Comparison of ENCODE assay signal across 27 cellular contexts in the genomic region with DNA sequence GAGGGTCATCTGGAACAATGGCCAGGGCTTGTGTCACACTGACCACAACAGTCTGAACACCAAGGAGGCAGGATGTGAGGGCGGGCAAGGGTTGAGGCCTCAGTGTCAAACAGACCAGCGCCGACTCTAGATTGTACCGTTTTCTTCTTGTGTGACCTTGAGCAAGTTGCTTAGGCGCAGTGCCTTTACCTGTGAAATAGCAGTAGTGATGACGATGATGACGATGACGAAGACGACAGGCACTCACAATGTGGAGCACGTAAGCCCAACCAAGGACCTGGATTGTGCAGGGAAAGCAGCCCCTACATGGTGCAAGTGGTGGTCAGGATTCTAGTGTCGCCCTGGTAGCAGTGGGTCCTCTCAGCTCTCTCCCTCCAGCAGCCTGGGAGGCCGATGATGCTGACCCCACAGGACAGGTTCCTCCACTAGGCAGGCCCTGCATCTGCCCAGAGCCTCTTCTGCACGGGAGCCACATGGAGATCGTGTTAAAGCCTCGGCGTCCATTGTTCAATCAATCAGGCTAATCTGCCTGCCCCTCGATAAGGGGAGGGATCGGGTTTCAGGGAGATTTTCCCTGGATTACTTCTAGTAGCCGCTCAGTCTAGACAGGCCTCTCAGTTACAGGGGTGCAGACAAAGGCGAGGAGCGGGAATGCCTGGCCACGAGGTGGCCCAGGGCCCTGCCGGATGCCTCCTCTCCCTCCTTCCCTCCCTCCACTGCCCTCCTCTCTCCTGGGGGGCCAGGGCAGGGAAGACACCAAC.
DNase-seq lines count a peak whose midpoint lies in the region; ATAC-seq, FAIRE-seq and TF ChIP-seq lines count a peak whose summit lies in the region.
"Had no signal": no experiment of that assay in that cellular context is flagged by ENCODE, and none has a peak within 500 bp of the region (broad histone marks: within the 10 kb centered on the region; RNA-seq: fewer than 3 reads in every experiment).

No MANE protein-coding gene starts in this region.

- no peak overlapping the region for H3K4me3 ChIP-seq in retinal pigment epithelial cell (ENCODE audit: low read length)
- H3K4me3 ChIP-seq: adrenal gland, cardiac muscle cell, esophagus squamous epithelium, GM23248, thyroid gland had no signal

- DNase-seq in activated CD8-positive, alpha-beta memory T cell treated with anti-CD3 and anti-CD28 coated beads, Interleukin-2, amount 50 U/mL, for 48 hours = peak; percentile 43
- DNase-seq in activated CD8-positive, alpha-beta memory T cell treated with anti-CD3 and anti-CD28 coated beads, Interleukin-2, amount 50 U/mL, for 4 hours = no peak
- peak; percentile 47 for DNase-seq in NCI-H524 treated with DMSO at 0.1 percent for 48 hours (lab: John Stamatoyannopoulos, UW)
- DNase-seq in iPS-NIHi11 (ENCODE audit: low spot score) = peak; percentile 77
- peak; percentile 51 for DNase-seq in retinal pigment epithelial cell (ENCODE audit: low read depth)
- no peak for DNase-seq in T-helper 17 cell
- no peak for DNase-seq in H54 (ENCODE audit: insufficient read length, low spot score)
- DNase-seq in DMS53 (lab: John Stamatoyannopoulos, UW) = no peak
- DNase-seq: activated CD8-positive, alpha-beta T cell treated with anti-CD3 and anti-CD28 coated beads for 36 hours; DMS153; esophagus squamous epithelium; glutamatergic neuron; GM23248; NCI-H1930; NCI-H510A; SIG-M5; thyroid gland had no signal

- H3K4me1 Mint-ChIP-seq in T-helper 17 cell = peaks cover 3% of the 10 kb centered on the region
- H3K4me1 Mint-ChIP-seq: memory B cell; stimulated activated memory B cell treated with anti-CD40 and anti-IgM and Interleukin-4, amounts not matched to agents 10 μg/mL and 1 μg/mL and 100 μg/mL, for 72 hours had no signal

- H3K9me3 ChIP-seq in T-helper 17 cell (ENCODE audit: control insufficient read depth, low read length, poor library complexity, severe bottlenecking) = no peaks in the 10 kb centered on the region
- H3K9me3 ChIP-seq: adrenal gland, esophagus squamous epithelium, thyroid gland had no signal

- no peak for FAIRE-seq in H54 (lab: Jason Lieb, UNC)
- FAIRE-seq: A204.1, islet of Langerhans had no signal

- H3K27ac Mint-ChIP-seq in T-helper 17 cell = no peak overlapping the region
- H3K27ac Mint-ChIP-seq: activated CD8-positive, alpha-beta T cell treated with anti-CD3 and anti-CD28 coated beads for 36 hours; activated T-helper 1 cell treated with anti-CD3 and anti-CD28 coated beads, Interleukin-12 subunit alpha, Interleukin-12 subunit beta, Interleukin-2, Interleukin-4 antibody, amounts not matched to agents 30 ng/mL and 10 ng/mL and 1 ng/mL, durations not matched to agents 14 hours and 24 hours and 36 hours; memory B cell; stimulated activated memory B cell treated with anti-CD40 and anti-IgM and Interleukin-4, amounts not matched to agents 10 μg/mL and 1 μg/mL and 100 μg/mL, for 72 hours; T-helper 1 cell treated with Interleukin-12 subunit alpha and Interleukin-12 subunit beta and Interleukin-4 antibody, amounts not matched to agents 30 μg/mL and 1 μg/mL, for 36 hours had no signal

- no peak for ATAC-seq in T-helper 17 cell
- ATAC-seq: stimulated activated memory B cell treated with anti-CD40 and anti-IgM and Interleukin-4, amounts not matched to agents 10 μg/mL and 1 μg/mL and 100 μg/mL, for 72 hours had no signal

- no peak for TF ChIP-seq POLR2A in H54 (IDR thresholded peaks at IDR 0.05; ENCODE audit: low read depth, low read length)

- peaks cover 4% of the 10 kb centered on the region for H3K36me3 Mint-ChIP-seq in T-helper 17 cell (ENCODE audit: low read depth)
- H3K36me3 Mint-ChIP-seq: CD14-positive monocyte; memory B cell; stimulated activated memory B cell treated with anti-CD40 and anti-IgM and Interleukin-4, amounts not matched to agents 10 μg/mL and 1 μg/mL and 100 μg/mL, for 72 hours had no signal

- TF ChIP-seq CTCF in retinal pigment epithelial cell (conservative IDR thresholded peaks at IDR 0.05; ENCODE audit: low read depth, low read length) = peak; percentile 3

- H3K27me3 Mint-ChIP-seq in T-helper 17 cell = peaks cover 45% of the 10 kb centered on the region

- H3K4me3 Mint-ChIP-seq in T-helper 17 cell = no peak overlapping the region
- H3K4me3 Mint-ChIP-seq: activated CD8-positive, alpha-beta T cell treated with anti-CD3 and anti-CD28 coated beads for 36 hours; activated T-helper 1 cell treated with anti-CD3 and anti-CD28 coated beads, Interleukin-12 subunit alpha, Interleukin-12 subunit beta, Interleukin-2, Interleukin-4 antibody, amounts not matched to agents 30 ng/mL and 10 ng/mL and 1 ng/mL, durations not matched to agents 14 hours and 24 hours and 36 hours; CD14-positive monocyte; memory B cell; neural crest cell; stimulated activated memory B cell treated with anti-CD40 and anti-IgM and Interleukin-4, amounts not matched to agents 10 μg/mL and 1 μg/mL and 100 μg/mL, for 72 hours; T-helper 1 cell treated with Interleukin-12 subunit alpha and Interleukin-12 subunit beta and Interleukin-4 antibody, amounts not matched to agents 30 μg/mL and 1 μg/mL, for 36 hours had no signal

Comparison
In these comparisons a context has a peak if more than half of its experiments do, and no peak if none do; other contexts are left out.
1. DNase-seq: peak in activated CD8-positive, alpha-beta memory T cell treated with anti-CD3 and anti-CD28 coated beads, Interleukin-2, amount 50 U/mL, for 48 hours (single experiment), NCI-H524 treated with DMSO at 0.1 percent for 48 hours (single experiment), iPS-NIHi11 (single experiment) and retinal pigment epithelial cell (single experiment); none in activated CD8-positive, alpha-beta memory T cell treated with anti-CD3 and anti-CD28 coated beads, Interleukin-2, amount 50 U/mL, for 4 hours (single experiment), T-helper 17 cell (0 of 3), H54 (single experiment) and DMS53 (single experiment).